2 cellular contexts compared by ENCODE assay signal in genomic region chr16:3706253-3707145, GRCh38.
TF ChIP-seq lines count a peak whose summit lies in the region.

No MANE protein-coding gene starts in this region.

TF ChIP-seq in HEK293, 187 proteins besides CTCF, POLR2A, EP300 and RAD21:
- TF ChIP-seq ZNF112 (tag by site-specific recombination; IDR thresholded peaks at IDR 0.05): no peak
- TF ChIP-seq ZBTB8A (tag by site-specific recombination; IDR thresholded peaks at IDR 0.05): no peak
- no peak for TF ChIP-seq ZBTB48 (tag by site-specific recombination; IDR thresholded peaks at IDR 0.05)
- 0 out of 2 replicates have a peak, but pooled peaks have one; percentile 18 for TF ChIP-seq ZBTB17 (tag by site-specific recombination; IDR thresholded peaks at IDR 0.05)
- no peak for TF ChIP-seq AEBP2 (tag by site-specific recombination; IDR thresholded peaks at IDR 0.05; ENCODE audit: borderline replicate concordance)
- no peak for TF ChIP-seq ZSCAN4 (tag by site-specific recombination; IDR thresholded peaks at IDR 0.05)
- peak; percentile 83 for TF ChIP-seq ZNF121 (tag by site-specific recombination; IDR thresholded peaks at IDR 0.05)
- TF ChIP-seq ZSCAN23 (tag by site-specific recombination; IDR thresholded peaks at IDR 0.05): no peak
- TF ChIP-seq, protein P1, sequence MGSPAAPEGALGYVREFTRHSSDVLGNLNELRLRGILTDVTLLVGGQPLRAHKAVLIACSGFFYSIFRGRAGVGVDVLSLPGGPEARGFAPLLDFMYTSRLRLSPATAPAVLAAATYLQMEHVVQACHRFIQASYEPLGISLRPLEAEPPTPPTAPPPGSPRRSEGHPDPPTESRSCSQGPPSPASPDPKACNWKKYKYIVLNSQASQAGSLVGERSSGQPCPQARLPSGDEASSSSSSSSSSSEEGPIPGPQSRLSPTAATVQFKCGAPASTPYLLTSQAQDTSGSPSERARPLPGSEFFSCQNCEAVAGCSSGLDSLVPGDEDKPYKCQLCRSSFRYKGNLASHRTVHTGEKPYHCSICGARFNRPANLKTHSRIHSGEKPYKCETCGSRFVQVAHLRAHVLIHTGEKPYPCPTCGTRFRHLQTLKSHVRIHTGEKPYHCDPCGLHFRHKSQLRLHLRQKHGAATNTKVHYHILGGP (tag by site-specific recombination; IDR thresholded peaks at IDR 0.05): no peak
- no peak for TF ChIP-seq ZNF596 (tag by site-specific recombination; IDR thresholded peaks at IDR 0.05)
- no peak for TF ChIP-seq INSM2 (tag by site-specific recombination; IDR thresholded peaks at IDR 0.05)
- TF ChIP-seq ZBTB20 (tag by site-specific recombination; IDR thresholded peaks at IDR 0.05): no peak
- no peak for TF ChIP-seq ZNF24 (tag by site-specific recombination; IDR thresholded peaks at IDR 0.05)
- no peak for TF ChIP-seq ZNF366 (tag by site-specific recombination; conservative IDR thresholded peaks at IDR 0.05)
- no peak for TF ChIP-seq ZNF791 (tag by site-specific recombination; IDR thresholded peaks at IDR 0.05)
- no peak for TF ChIP-seq ZNF664 (tag by site-specific recombination; IDR thresholded peaks at IDR 0.05)

TF ChIP-seq in HepG2, 621 proteins besides CTCF, POLR2A, EP300 and RAD21:
- TF ChIP-seq EHMT2 (IDR thresholded peaks at IDR 0.05; ENCODE audit: borderline replicate concordance, low read depth, low read length) (no peak), ZNF362 (CRISPR knock-in tag; IDR thresholded peaks at IDR 0.05; ENCODE audit: borderline replicate concordance) (peak; percentile 66; the same call in 1 of the 2 replicates), ZNF136 (CRISPR knock-in tag; IDR thresholded peaks at IDR 0.05; ENCODE audit: low read depth) (no peak), ZNF274 (CRISPR knock-in tag; IDR thresholded peaks at IDR 0.05) (no peak), ZNF460 (CRISPR knock-in tag; IDR thresholded peaks at IDR 0.05; ENCODE audit: borderline replicate concordance) (peak; percentile 74; the same call in 1 of the 2 replicates), NCOA5 (CRISPR knock-in tag; IDR thresholded peaks at IDR 0.05) (no peak), CEBPB (IDR thresholded peaks at IDR 0.05; ENCODE audit: borderline replicate concordance, low read depth, low read length) (no peak), ZNF121 (CRISPR knock-in tag; IDR thresholded peaks at IDR 0.05) (peak; percentile 61), ZNF616 (CRISPR knock-in tag; IDR thresholded peaks at IDR 0.05; ENCODE audit: low read depth) (no peak)
- TF ChIP-seq, protein P2, sequence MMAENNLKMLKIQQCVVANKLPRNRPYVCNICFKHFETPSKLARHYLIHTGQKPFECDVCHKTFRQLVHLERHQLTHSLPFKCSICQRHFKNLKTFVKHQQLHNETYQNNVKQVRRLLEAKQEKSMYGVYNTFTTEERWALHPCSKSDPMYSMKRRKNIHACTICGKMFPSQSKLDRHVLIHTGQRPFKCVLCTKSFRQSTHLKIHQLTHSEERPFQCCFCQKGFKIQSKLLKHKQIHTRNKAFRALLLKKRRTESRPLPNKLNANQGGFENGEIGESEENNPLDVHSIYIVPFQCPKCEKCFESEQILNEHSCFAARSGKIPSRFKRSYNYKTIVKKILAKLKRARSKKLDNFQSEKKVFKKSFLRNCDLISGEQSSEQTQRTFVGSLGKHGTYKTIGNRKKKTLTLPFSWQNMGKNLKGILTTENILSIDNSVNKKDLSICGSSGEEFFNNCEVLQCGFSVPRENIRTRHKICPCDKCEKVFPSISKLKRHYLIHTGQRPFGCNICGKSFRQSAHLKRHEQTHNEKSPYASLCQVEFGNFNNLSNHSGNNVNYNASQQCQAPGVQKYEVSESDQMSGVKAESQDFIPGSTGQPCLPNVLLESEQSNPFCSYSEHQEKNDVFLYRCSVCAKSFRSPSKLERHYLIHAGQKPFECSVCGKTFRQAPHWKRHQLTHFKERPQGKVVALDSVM (CRISPR knock-in tag; IDR thresholded peaks at IDR 0.05): peak; percentile 80
